In the genomic region with DNA sequence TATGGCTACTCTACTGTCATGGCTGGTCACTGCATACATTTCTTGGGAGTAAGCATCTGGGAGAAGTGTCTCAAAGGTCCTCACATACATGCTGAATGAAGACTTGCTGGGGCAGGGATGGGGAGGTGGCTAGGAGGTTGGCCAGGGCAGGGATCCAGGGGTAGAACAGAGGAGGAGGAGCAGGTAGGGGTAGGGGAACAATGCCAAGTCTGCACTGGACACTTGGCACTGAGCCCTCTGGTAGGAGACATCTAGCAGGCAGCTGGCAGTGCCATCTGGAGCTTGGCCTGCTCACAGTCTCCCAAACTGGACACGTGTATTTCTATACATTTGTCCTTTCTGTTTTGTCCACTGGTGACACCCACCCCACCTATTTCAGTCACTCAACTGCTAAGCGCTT, we compare ENCODE assay signal across 23 cellular contexts.
DNase-seq lines count a peak whose midpoint lies in the region; ATAC-seq and TF ChIP-seq lines count a peak whose summit lies in the region.
"Had no signal": no experiment of that assay in that cellular context is flagged by ENCODE, and none has a peak within 500 bp of the region (broad histone marks: within the 10 kb centered on the region; RNA-seq: fewer than 3 reads in every experiment).

No MANE protein-coding gene starts in this region.

- no peaks in the 10 kb centered on the region for H3K27me3 ChIP-seq in MM.1S (replicated peaks; ENCODE audit: insufficient read depth, low read length)
- H3K27me3 ChIP-seq: ovary had no signal

- no peaks in the 10 kb centered on the region for H3K79me2 ChIP-seq in MM.1S (ENCODE audit: low read length)

- ATAC-seq in left lobe of liver (peak; percentile 93), HG02870 (IDR thresholded peaks at IDR 0.05; ENCODE audit: unreplicated experiment) (no peak)
- ATAC-seq: natural killer cell, sciatic nerve, T-cell had no signal

- no peaks in the 10 kb centered on the region for H3K4me1 ChIP-seq in MM.1S (ENCODE audit: low read length)

- no peaks in the 10 kb centered on the region for H3K36me3 ChIP-seq in MM.1S (replicated peaks; ENCODE audit: insufficient read depth, low read length)
- H3K36me3 ChIP-seq: cardiac muscle cell, ovary had no signal

- no peaks in the 10 kb centered on the region for H3F3A ChIP-seq in MM.1S (ENCODE audit: insufficient read depth, low read length)

- DNase-seq in COR-L47 (lab: John Stamatoyannopoulos, UW) (peak; percentile 78), LNCaP clone FGC (ENCODE audit: low read depth) (peak; percentile 52), RPMI8226 (peak; percentile 40), left lobe of liver (ENCODE audit: low spot score) (peak; percentile 79), GM13976 (ENCODE audit: low spot score) (no peak), NCI-H510A (lab: John Stamatoyannopoulos, UW) (no peak), MM.1S (no peak)
- DNase-seq: activated CD4-positive, alpha-beta T cell treated with anti-CD3 and anti-CD28 coated beads for 48 hours; activated naive CD4-positive, alpha-beta T cell treated with anti-CD3 and anti-CD28 coated beads for 36 hours; activated T-cell treated with anti-CD3 and anti-CD28 coated beads, Interleukin-2, amount 50 U/mL, for 48 hours; amniotic stem cell; dermis blood vessel endothelial cell; HFFc6; Karpas-422; natural killer cell; NCI-H1417; OCI-M1; ovary; SHP77 treated with DMSO at 0.1 percent for 48 hours; T-cell had no signal

- H3K4me2 ChIP-seq in MM.1S (ENCODE audit: low read depth, low read length) = no peak overlapping the region

- no peak overlapping the region for H3K27ac ChIP-seq in MM.1S (ENCODE audit: low read length)
- H3K27ac ChIP-seq: cardiac muscle cell, ovary had no signal

- in situ Hi-C loops in GM13976 (cut with MboI; ENCODE audit: low sequenced_read_pairs, unreplicated experiment) = no loop called here

- H4K20me1 ChIP-seq in MM.1S (ENCODE audit: insufficient read depth, low read length) = no peaks in the 10 kb centered on the region

- no peak overlapping the region for H3K4me3 ChIP-seq in LNCaP clone FGC (ENCODE audit: low read depth, low read length)
- H3K4me3 ChIP-seq in MM.1S (ENCODE audit: low read length) = no peak overlapping the region
- H3K4me3 ChIP-seq: cardiac muscle cell, ovary had no signal

- H3K9me3 ChIP-seq in MM.1S (replicated peaks; ENCODE audit: insufficient read depth, low read length) = no peaks in the 10 kb centered on the region
- H3K9me3 ChIP-seq: ovary had no signal

- no peak overlapping the region for H2AFZ ChIP-seq in MM.1S (ENCODE audit: low read length)

- H3K9me2 ChIP-seq in MM.1S (replicated peaks; ENCODE audit: insufficient read depth, low read length) = no peaks in the 10 kb centered on the region

- H3K9ac ChIP-seq in MM.1S (ENCODE audit: low read length) = no peak overlapping the region

- TF ChIP-seq CTCF in LNCaP clone FGC (IDR thresholded peaks at IDR 0.05; ENCODE audit: control insufficient read depth, extremely low read depth, insufficient read depth) = no peak
- no peak for TF ChIP-seq CTCF in GM13976 (IDR thresholded peaks at IDR 0.05; ENCODE audit: borderline replicate concordance, control extremely low read depth, extremely low read depth, insufficient read depth, missing control alignments)
- no peak for TF ChIP-seq CTCF in MM.1S (IDR thresholded peaks at IDR 0.05; ENCODE audit: low read length)

Comparison
In these comparisons a context has a peak if more than half of its experiments do, and no peak if none do; other contexts are left out.
1. DNase-seq: peak in COR-L47 (single experiment), LNCaP clone FGC (single experiment), RPMI8226 (single experiment) and left lobe of liver (single experiment); none in GM13976 (single experiment), NCI-H510A (single experiment) and MM.1S (single experiment).